Comparison of ENCODE assay signal across 19 cellular contexts in genomic region chr3:115823083-115823482, GRCh38.
"Had no signal": no experiment of that assay in that cellular context is flagged by ENCODE, and none has a peak within 500 bp of the region (broad histone marks: within the 10 kb centered on the region; RNA-seq: fewer than 3 reads in every experiment).

No MANE protein-coding gene starts in this region.

- FAIRE-seq: astrocyte, islet of Langerhans had no signal

- H3K4me1 Mint-ChIP-seq: activated CD4-positive, alpha-beta T cell treated with anti-CD3 and anti-CD28 coated beads for 36 hours; naive B cell; T-helper 17 cell had no signal

- H3K27ac Mint-ChIP-seq: activated CD4-positive, alpha-beta memory T cell treated with anti-CD3 and anti-CD28 coated beads for 36 hours; activated CD4-positive, alpha-beta T cell treated with anti-CD3 and anti-CD28 coated beads for 36 hours; effector memory CD8-positive, alpha-beta T cell; naive B cell; T-helper 17 cell had no signal

- H3K4me3 Mint-ChIP-seq: activated CD4-positive, alpha-beta memory T cell treated with anti-CD3 and anti-CD28 coated beads for 36 hours; activated CD4-positive, alpha-beta T cell treated with anti-CD3 and anti-CD28 coated beads for 36 hours; effector memory CD8-positive, alpha-beta T cell; naive B cell; T-helper 17 cell had no signal

- H3K36me3 Mint-ChIP-seq: activated CD4-positive, alpha-beta memory T cell treated with anti-CD3 and anti-CD28 coated beads for 36 hours; naive B cell had no signal

- ATAC-seq: activated CD4-positive, alpha-beta T cell treated with anti-CD3 and anti-CD28 coated beads for 36 hours; effector memory CD8-positive, alpha-beta T cell; gastroesophageal sphincter; heart right ventricle; T-helper 17 cell had no signal

- H3K4me1 ChIP-seq: gastroesophageal sphincter, pancreas, tibial nerve, uterus had no signal

- H3K4me3 ChIP-seq: gastroesophageal sphincter, heart right ventricle, pancreas, tibial nerve, uterus had no signal

- H3K27ac ChIP-seq: gastroesophageal sphincter, heart right ventricle, pancreas, tibial nerve, uterus, WERI-Rb-1 had no signal

- H3K36me3 ChIP-seq: gastroesophageal sphincter, heart right ventricle, pancreas, tibial nerve, uterus, WERI-Rb-1 had no signal

- H3K27me3 ChIP-seq: gastroesophageal sphincter, heart right ventricle, pancreas, tibial nerve, uterus had no signal

- H3K9me3 Mint-ChIP-seq: activated CD4-positive, alpha-beta memory T cell treated with anti-CD3 and anti-CD28 coated beads for 36 hours; effector memory CD8-positive, alpha-beta T cell; naive B cell had no signal

- DNase-seq: activated CD4-positive, alpha-beta memory T cell treated with anti-CD3 and anti-CD28 coated beads for 36 hours; activated CD4-positive, alpha-beta T cell treated with anti-CD3 and anti-CD28 coated beads for 36 hours; activated gamma-delta T cell treated with Interleukin-2 at 50 U/mL for 16 hours; activated T-cell treated with anti-CD3 and anti-CD28 coated beads, Interleukin-2, amount 50 U/mL, for 48 hours; dermis blood vessel endothelial cell; effector memory CD8-positive, alpha-beta T cell; heart right ventricle; naive B cell; pancreas; stimulated activated CD4-positive, alpha-beta T cell treated with anti-CD3 and anti-CD28 coated beads, Interleukin-12 subunit alpha, Interleukin-12 subunit beta, amount 100 ng/mL, for 4 hours; stimulated activated CD4-positive, alpha-beta T cell treated with anti-CD3 and anti-CD28 coated beads, Interleukin-2, amount 100 ng/mL, for 24 hours; substantia nigra; T-helper 17 cell; uterus; WERI-Rb-1 had no signal

- H3K9me3 ChIP-seq: gastroesophageal sphincter, heart right ventricle, pancreas, tibial nerve, uterus had no signal
